16 cellular contexts compared by ENCODE assay signal in the genomic region with DNA sequence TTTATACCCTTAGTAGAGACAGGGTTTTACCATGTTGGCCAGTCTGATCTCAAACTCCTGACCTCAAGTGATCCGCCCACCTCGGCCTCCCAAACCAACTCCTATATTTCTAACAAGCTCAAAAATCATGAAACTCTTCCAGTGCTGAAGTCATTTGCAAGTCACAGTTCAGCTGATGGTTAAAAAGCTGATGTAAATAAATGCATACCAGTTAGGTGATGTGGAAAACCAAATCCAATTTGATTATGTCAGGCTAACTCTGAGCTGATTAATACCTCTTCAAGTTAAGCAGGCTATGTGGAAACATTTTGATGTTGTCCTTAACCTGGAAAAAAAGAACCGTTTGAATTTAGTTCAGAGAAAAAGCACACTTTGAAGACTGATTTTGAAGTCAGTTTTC. TPM values are rescaled to one million over a fixed set of nuclear protein-coding genes. Genes with fewer than 3 reads are reported as not detected.
DNase-seq lines count a peak whose midpoint lies in the region; ATAC-seq, FAIRE-seq and TF ChIP-seq lines count a peak whose summit lies in the region.
"Had no signal": no experiment of that assay in that cellular context is flagged by ENCODE, and none has a peak within 500 bp of the region (broad histone marks: within the 10 kb centered on the region; RNA-seq: fewer than 3 reads in every experiment).

No MANE protein-coding gene starts in this region.

- no peak for TF ChIP-seq CTCF in bronchial epithelial cell (IDR thresholded peaks at IDR 0.05; ENCODE audit: insufficient read depth, low read length, severe bottlenecking)

- no peak overlapping the region for H2BK5ac ChIP-seq in mesenchymal stem cell (ENCODE audit: low read depth, low read length, poor library complexity, severe bottlenecking)

- no peak for FAIRE-seq in bronchial epithelial cell (lab: Jason Lieb, UNC)
- FAIRE-seq: D721Med, H1 had no signal

- 80% methylated on average over 2 of the region's 3 CpGs for WGBS in mesenchymal stem cell

- no peak overlapping the region for H2AK5ac ChIP-seq in mesenchymal stem cell (ENCODE audit: low read length, severe bottlenecking)

- H4K91ac ChIP-seq in mesenchymal stem cell (ENCODE audit: low read length), result no peak overlapping the region

- DNase-seq in M059J (ENCODE audit: low read depth) (peak; percentile 57), bronchial epithelial cell (ENCODE audit: low read depth) (peak; percentile 13), mesenchymal stem cell (peak; percentile 45), KBM-7 (no peak)
- DNase-seq: CD4-positive, alpha-beta memory T cell; DMS79 treated with DMSO at 0.1 percent for 48 hours; NCI-H1048; NCI-H2107; NCI-H69; PC-3 had no signal

- no peaks in the 10 kb centered on the region for H3K27me3 ChIP-seq in bronchial epithelial cell (ENCODE audit: control insufficient read depth, insufficient read depth, low read length)
- H3K27me3 ChIP-seq in mesenchymal stem cell (ENCODE audit: control insufficient read depth in 1 of 2, insufficient read depth in 1 of 2, low read length in 2 of 2), result peaks cover 0 to 3% of the 10 kb centered on the region in 2 experiments
- H3K27me3 ChIP-seq in stomach smooth muscle (ENCODE audit: control insufficient read depth in 1 of 2, insufficient read depth in 2 of 2, low read length in 2 of 2), result no peaks in the 10 kb centered on the region

- H3K4me1 ChIP-seq in mesenchymal stem cell (ENCODE audit: control insufficient read depth, insufficient read depth, low read depth, low read length), result no peaks in the 10 kb centered on the region
- H3K4me1 ChIP-seq in stomach smooth muscle (ENCODE audit: control insufficient read depth, insufficient read depth, low read length), result peaks cover 24% of the 10 kb centered on the region

- no peak overlapping the region for H2AFZ ChIP-seq in mesenchymal stem cell (ENCODE audit: low read depth, low read length)

- H3K23ac ChIP-seq in mesenchymal stem cell (ENCODE audit: low read length in 2 of 2), result no peak overlapping the region

- H2BK120ac ChIP-seq in mesenchymal stem cell (ENCODE audit: low read depth, low read length), result no peak overlapping the region

- no peak overlapping the region for H4K8ac ChIP-seq in mesenchymal stem cell (ENCODE audit: low read length)

- H3K36me3 ChIP-seq in bronchial epithelial cell (ENCODE audit: control insufficient read depth, insufficient read depth, low read length) (no peaks in the 10 kb centered on the region), mesenchymal stem cell (ENCODE audit: control insufficient read depth in 1 of 2, insufficient read depth in 2 of 2, low read depth in 1 of 2, low read length in 2 of 2) (no peaks in the 10 kb centered on the region), stomach smooth muscle (ENCODE audit: control insufficient read depth in 2 of 2, insufficient read depth in 2 of 2, low read length in 2 of 2) (peaks cover 31 to 37% of the 10 kb centered on the region in 2 donors)

- H3K4me3 ChIP-seq in bronchial epithelial cell (ENCODE audit: low read depth, low read length) (no peak overlapping the region), mesenchymal stem cell (ENCODE audit: insufficient read depth in 1 of 2, low read depth in 1 of 2, low read length in 2 of 2) (no peak overlapping the region), stomach smooth muscle (ENCODE audit: low read length in 2 of 2) (no peak overlapping the region)
- H3K4me3 ChIP-seq: SK-N-MC had no signal

- in situ Hi-C loops in KBM-7 (cut with MboI; ENCODE audit: low pct_unique_long_range_greater_than_20kb, low sequenced_read_pairs), result no loop called here

- no peak overlapping the region for H3K18ac ChIP-seq in mesenchymal stem cell (ENCODE audit: low read depth in 1 of 2, low read length in 2 of 2)

- H3K9ac ChIP-seq in mesenchymal stem cell (ENCODE audit: low read length), result no peak overlapping the region
- H3K9ac ChIP-seq in stomach smooth muscle (ENCODE audit: low read length in 2 of 2), result no peak overlapping the region

- ATAC-seq in GM21423 (IDR thresholded peaks at IDR 0.05; ENCODE audit: unreplicated experiment), result no peak
- no peak for ATAC-seq in HG02571 (IDR thresholded peaks at IDR 0.05; ENCODE audit: unreplicated experiment)
- ATAC-seq: PC-3 had no signal

- H3K27ac ChIP-seq in mesenchymal stem cell (ENCODE audit: low read length, poor library complexity, severe bottlenecking), result no peak overlapping the region
- H3K27ac ChIP-seq in stomach smooth muscle (ENCODE audit: low read length), result peak overlapping the region; percentile 70
- H3K27ac ChIP-seq: SK-N-MC had no signal

- H3K4ac ChIP-seq in mesenchymal stem cell (ENCODE audit: low read depth in 1 of 2, low read length in 2 of 2), result no peak overlapping the region

- no peak overlapping the region for H3K14ac ChIP-seq in mesenchymal stem cell (ENCODE audit: low read length in 2 of 2)

- H2BK15ac ChIP-seq in mesenchymal stem cell (ENCODE audit: low read depth, poor library complexity, severe bottlenecking), result no peak overlapping the region

- no peak overlapping the region for H2BK12ac ChIP-seq in mesenchymal stem cell (ENCODE audit: low read length in 2 of 2)

- peaks cover 18% of the 10 kb centered on the region for H3K9me3 ChIP-seq in mesenchymal stem cell (ENCODE audit: control insufficient read depth, low read length)
- H3K9me3 ChIP-seq in stomach smooth muscle (ENCODE audit: control insufficient read depth in 2 of 2, low read length in 2 of 2), result peaks cover 5 to 11% of the 10 kb centered on the region in 2 donors

- no peaks in the 10 kb centered on the region for H3K79me1 ChIP-seq in mesenchymal stem cell (replicated peaks; ENCODE audit: low read length, poor library complexity, severe bottlenecking)

- H3K4me2 ChIP-seq in mesenchymal stem cell (ENCODE audit: low read length, poor library complexity, severe bottlenecking), result no peak overlapping the region

RNA-seq across cellular contexts. Expression of a gene that starts 51.0 kb away (rescaled TPM):
- total RNA-seq in M059J (2014; rRNA removed; shearing (Covaris generic)), result not detected in 2 replicates
- not detected in 2 replicates for total RNA-seq in bronchial epithelial cell
- not detected for polyA plus RNA-seq in mesenchymal stem cell (2013, experiment 1 of 2)
- polyA plus RNA-seq in mesenchymal stem cell (2013, experiment 2 of 2), result not detected
- total RNA-seq: CD4-positive, alpha-beta memory T cell; H1; PC-3 had no signal
- polyA plus RNA-seq: CD4-positive, alpha-beta memory T cell; H1 had no signal
